In genomic region chr9:101376117-101376866, GRCh38 we compare ENCODE assay signal across 16 cellular contexts. TPM values are rescaled to one million over a fixed set of nuclear protein-coding genes. Genes with fewer than 3 reads are reported as not detected.
DNase-seq lines count a peak whose midpoint lies in the region; ATAC-seq, FAIRE-seq and TF ChIP-seq lines count a peak whose summit lies in the region.
"Had no signal": no experiment of that assay in that cellular context is flagged by ENCODE, and none has a peak within 500 bp of the region (broad histone marks: within the 10 kb centered on the region; RNA-seq: fewer than 3 reads in every experiment).

No MANE protein-coding gene starts in this region.

- intact Hi-C loops in sciatic nerve (cut with DNase I) (no loop called here), esophagus squamous epithelium (cut with DNase I) (no loop called here)

- 45 to 54% methylated on average over 5 to 6 of the region's 6 CpGs for WGBS in esophagus squamous epithelium, 2 donors

- H3K27ac ChIP-seq in epithelial cell of prostate (no peak overlapping the region), esophagus squamous epithelium (no peak overlapping the region)
- H3K27ac ChIP-seq: esophagus muscularis mucosa, stomach had no signal

- H3K9me3 ChIP-seq in esophagus squamous epithelium: no peaks in the 10 kb centered on the region
- H3K9me3 ChIP-seq: esophagus muscularis mucosa had no signal

- peak; percentile 79 for FAIRE-seq in RCC 7860 (lab: Jason Lieb, UNC)

- no peaks in the 10 kb centered on the region for H3K4me1 ChIP-seq in esophagus squamous epithelium
- H3K4me1 ChIP-seq: esophagus muscularis mucosa, stomach had no signal

- H3K27me3 ChIP-seq in esophagus squamous epithelium: no peaks in the 10 kb centered on the region
- H3K27me3 ChIP-seq: esophagus muscularis mucosa, stomach had no signal

- TF ChIP-seq CTCF in esophagus squamous epithelium (IDR thresholded peaks at IDR 0.05): no peak

- no peak for TF ChIP-seq POLR2A in esophagus squamous epithelium (IDR thresholded peaks at IDR 0.05)

- no peaks in the 10 kb centered on the region for H3K36me3 ChIP-seq in esophagus squamous epithelium
- H3K36me3 ChIP-seq: esophagus muscularis mucosa, stomach had no signal

- no peak overlapping the region for H3K4me3 ChIP-seq in esophagus squamous epithelium
- H3K4me3 ChIP-seq: esophagus muscularis mucosa, stomach had no signal

- DNase-seq in Daoy (ENCODE audit: low read depth) (peak; percentile 40), RCC 7860 (ENCODE audit: low spot score) (peak; percentile 94), epithelial cell of prostate (ENCODE audit: low read depth, low spot score) (peak; percentile 31), sciatic nerve (ENCODE audit: low spot score) (peak; percentile 77), GM19240 (ENCODE audit: insufficient read length, low spot score) (no peak), esophagus squamous epithelium (lab: John Stamatoyannopoulos, UW) (no peak), globus pallidus (ENCODE audit: low spot score) (no peak)
- DNase-seq in stimulated activated CD4-positive, alpha-beta T cell treated with anti-CD3 and anti-CD28 coated beads, Interleukin-4, amount 100 ng/mL, for 24 hours: no peak
- DNase-seq: activated CD4-positive, alpha-beta memory T cell treated with anti-CD3 and anti-CD28 coated beads for 36 hours; activated effector memory CD4-positive, alpha-beta T cell treated with Interleukin-2 at 50 U/mL for 16 hours; cerebellar nuclear complex; OCI-M1; stomach had no signal

- peak; percentile 39 for ATAC-seq in sciatic nerve

RNA-seq across cellular contexts. Expression of gene BAAT, which starts 8.5 kb away (rescaled TPM):
- total RNA-seq in Daoy (2014; rRNA removed; shearing (Covaris generic)): 0.29 TPM in 1 of 2 replicates, not detected in the other
- total RNA-seq in sciatic nerve (not detected), esophagus squamous epithelium (not detected)
- total RNA-seq: activated CD4-positive, alpha-beta memory T cell treated with anti-CD3 and anti-CD28 coated beads for 36 hours; esophagus muscularis mucosa had no signal

RNA-seq across cellular contexts. Expression of gene MRPL50, which starts 22.1 kb away (rescaled TPM):
- total RNA-seq in Daoy (2014; rRNA removed; shearing (Covaris generic)): 24.7 and 34.1 TPM in 2 replicates
- total RNA-seq in sciatic nerve (11.3 TPM), esophagus squamous epithelium (10 to 100 TPM in 3 of 4 donors, 1 to 10 TPM in 1; 4.4 to 13.9 (median 11.8) TPM)

RNA-seq across cellular contexts. Expression of gene ZNF189, which starts 22.4 kb away (rescaled TPM):
- total RNA-seq in Daoy (2014; rRNA removed; shearing (Covaris generic)): 11.7 and 15.2 TPM in 2 replicates
- total RNA-seq in sciatic nerve (31.1 TPM), esophagus squamous epithelium (10 to 100 TPM in 1 of 4 donors, 1 to 10 TPM in 3; 5.0 to 14.7 (median 6.6) TPM)

RNA-seq across cellular contexts. Expression of gene ALDOB, which starts 59.3 kb away (rescaled TPM):
- 1.4 TPM in 1 of 2 replicates, not detected in the other for total RNA-seq in Daoy (2014; rRNA removed; shearing (Covaris generic))
- total RNA-seq in sciatic nerve: not detected
- not detected for total RNA-seq in esophagus squamous epithelium
- total RNA-seq: activated CD4-positive, alpha-beta memory T cell treated with anti-CD3 and anti-CD28 coated beads for 36 hours; CD4-positive, alpha-beta memory T cell; T-helper 1 cell treated with Interleukin-12 subunit alpha and Interleukin-12 subunit beta and Interleukin-4 antibody, amounts not matched to agents 30 ng/mL and 1 ng/mL, for 36 hours had no signal

Comparison
In these comparisons a context has a peak if more than half of its experiments do, and no peak if none do; other contexts are left out.
1. DNase-seq: peak in Daoy (single experiment), RCC 7860 (single experiment), epithelial cell of prostate (single experiment) and sciatic nerve (single experiment); none in stimulated activated CD4-positive, alpha-beta T cell treated with anti-CD3 and anti-CD28 coated beads, Interleukin-4, amount 100 ng/mL, for 24 hours (single experiment), GM19240 (single experiment), esophagus squamous epithelium (single experiment) and globus pallidus (single experiment).